ENCODE assay signal across 1 cellular context in genomic region chr7:133081605-133082389, GRCh38.
TF ChIP-seq lines count a peak whose summit lies in the region.

Gene CHCHD3 (minus strand): TSS chr7:133082090. CDS start chr7:133081937, 153 bp downstream.

TF ChIP-seq in K562, 482 proteins besides CTCF, POLR2A, EP300 and RAD21 (continued from another document and continues in another):
- TF ChIP-seq PREB (CRISPR knock-in tag; IDR thresholded peaks at IDR 0.05) (no peak), NR2C1 (IDR thresholded peaks at IDR 0.05) (peak; percentile 72), NR2C1 (tag; IDR thresholded peaks at IDR 0.05) (peak; percentile 78), CHCHD3 (CRISPR knock-in tag; IDR thresholded peaks at IDR 0.05) (peak; percentile 61; the same call in 1 of the 2 replicates), TAF7 (tag; IDR thresholded peaks at IDR 0.05) (peak; percentile 46; the same call in 1 of the 2 replicates), HLTF (IDR thresholded peaks at IDR 0.05) (peak; percentile 41; the same call in 1 of the 2 replicates), ZNF165 (CRISPR knock-in tag; IDR thresholded peaks at IDR 0.05; ENCODE audit: borderline replicate concordance) (peak; percentile 60; the same call in 1 of the 2 replicates), FOXA3 (CRISPR knock-in tag; conservative IDR thresholded peaks at IDR 0.05 in 1 of 2, IDR thresholded peaks at IDR 0.05 in 1 of 2) (peak in 1 of 2 experiments; percentile 72; a peak in 2 of 4 replicates), C11orf30 (IDR thresholded peaks at IDR 0.05; ENCODE audit: low read depth) (peak; percentile 66), ZNF696 (CRISPR knock-in tag; conservative IDR thresholded peaks at IDR 0.05) (no peak), ZNF639 (CRISPR knock-in tag; conservative IDR thresholded peaks at IDR 0.05 in 1 of 2, IDR thresholded peaks at IDR 0.05 in 1 of 2) (peak in 1 of 2 experiments; percentile 80; a peak in 2 of 4 replicates), E2F3 (CRISPR knock-in tag; IDR thresholded peaks at IDR 0.05) (peak; percentile 72; the same call in 1 of the 2 replicates), SREBF1 (IDR thresholded peaks at IDR 0.05; ENCODE audit: borderline replicate concordance, low read depth, low read length) (peak; percentile 27; the same call in 1 of the 2 replicates), WHSC1 (IDR thresholded peaks at IDR 0.05; ENCODE audit: low read length) (no peak), ZKSCAN1 (IDR thresholded peaks at IDR 0.05; ENCODE audit: low read depth, low read length) (no peak), ZNF75A (CRISPR knock-in tag; IDR thresholded peaks at IDR 0.05) (peak; percentile 55; the same call in 1 of the 2 replicates), KLF10 (CRISPR knock-in tag; IDR thresholded peaks at IDR 0.05) (no peak), EZH2 (IDR thresholded peaks at IDR 0.05; ENCODE audit: borderline replicate concordance, low read depth, low read length) (no peak), SRSF7 (optimal IDR thresholded peaks at IDR 0.05; ENCODE audit: low read depth, low read length) (no peak), RBM22 (IDR thresholded peaks at IDR 0.05; ENCODE audit: low read depth, low read length, poor library complexity, severe bottlenecking) (peak; percentile 98), CREM (IDR thresholded peaks at IDR 0.05; ENCODE audit: low read depth) (peak; percentile 93), RAD51 (IDR thresholded peaks at IDR 0.05; ENCODE audit: borderline replicate concordance, low read depth) (peak; percentile 95), E2F6 (IDR thresholded peaks at IDR 0.05; ENCODE audit: borderline replicate concordance in 1 of 2, extremely low read depth in 1 of 2, insufficient read depth in 1 of 2, insufficient read length in 1 of 2, low read depth in 1 of 2, low read length in 1 of 2, poor library complexity in 1 of 2, severe bottlenecking in 1 of 2) (peak; percentile 73 to 80), MCM3 (IDR thresholded peaks at IDR 0.05) (no peak), SMARCA5 (IDR thresholded peaks at IDR 0.05) (no peak), SRSF3 (IDR thresholded peaks at IDR 0.05; ENCODE audit: insufficient read depth, low read length) (no peak), NR4A1 (CRISPR knock-in tag; IDR thresholded peaks at IDR 0.05) (peak; percentile 65; the same call in 1 of the 2 replicates), NR4A1 (tag; IDR thresholded peaks at IDR 0.05) (no peak), NFYB (IDR thresholded peaks at IDR 0.05; ENCODE audit: extremely low read depth, insufficient read length) (peak; percentile 77), ZNF384 (IDR thresholded peaks at IDR 0.05; ENCODE audit: low read depth, low read length) (no peak), XRCC5 (IDR thresholded peaks at IDR 0.05; ENCODE audit: low read depth, low read length) (peak; percentile 51; the same call in 1 of the 2 replicates), PHF8 (IDR thresholded peaks at IDR 0.05; ENCODE audit: borderline replicate concordance, low read length) (peak; percentile 99), CBX3 (IDR thresholded peaks at IDR 0.05; ENCODE audit: borderline replicate concordance in 1 of 2, low read length in 2 of 2) (0 out of 3 replicates have a peak, but pooled peaks of 1 of the 2 experiments have one; percentile 5), HMGN3 (IDR thresholded peaks at IDR 0.05; ENCODE audit: borderline replicate concordance, extremely low read depth, insufficient read length, low read depth, low read length) (no peak), TSC22D4 (tag; IDR thresholded peaks at IDR 0.05) (no peak), NEUROD1 (IDR thresholded peaks at IDR 0.05; ENCODE audit: borderline replicate concordance, low read depth, low read length, partially characterized antibody) (peak; percentile 96), CGGBP1 (CRISPR knock-in tag; IDR thresholded peaks at IDR 0.05) (no peak), TSHZ1 (CRISPR knock-in tag; IDR thresholded peaks at IDR 0.05) (no peak), ZNF589 (CRISPR knock-in tag; IDR thresholded peaks at IDR 0.05; ENCODE audit: low read depth) (no peak), COPS2 (conservative IDR thresholded peaks at IDR 0.05) (no peak), ZSCAN29 (IDR thresholded peaks at IDR 0.05) (no peak), PRMT5 (CRISPR knock-in tag; IDR thresholded peaks at IDR 0.05) (no peak), NR1H2 (CRISPR knock-in tag; IDR thresholded peaks at IDR 0.05) (no peak), BRD9 (IDR thresholded peaks at IDR 0.05; ENCODE audit: low read depth, partially characterized antibody) (peak; percentile 16), MYBL2 (IDR thresholded peaks at IDR 0.05; ENCODE audit: low read depth) (no peak), MYBL2 (CRISPR knock-in tag; IDR thresholded peaks at IDR 0.05; ENCODE audit: borderline replicate concordance) (no peak), ZC3H11A (IDR thresholded peaks at IDR 0.05; ENCODE audit: low read depth, low read length) (0 out of 2 replicates have a peak, but pooled peaks have one; percentile 14), ZNF436 (CRISPR knock-in tag; IDR thresholded peaks at IDR 0.05) (0 out of 2 replicates have a peak, but pooled peaks have one; percentile 11), TCF3 (CRISPR knock-in tag; IDR thresholded peaks at IDR 0.05) (no peak), XRCC4 (IDR thresholded peaks at IDR 0.05; ENCODE audit: extremely low read depth, insufficient read depth, insufficient read length) (no peak), SREBF2 (CRISPR knock-in tag; IDR thresholded peaks at IDR 0.05) (no peak), SMARCC2 (IDR thresholded peaks at IDR 0.05; ENCODE audit: low read depth) (no peak), MXD1 (CRISPR knock-in tag; IDR thresholded peaks at IDR 0.05; ENCODE audit: borderline replicate concordance, poor library complexity, severe bottlenecking) (no peak), ZFP1 (CRISPR knock-in tag; IDR thresholded peaks at IDR 0.05) (0 out of 2 replicates have a peak, but pooled peaks have one; percentile 31), GTF3C2 (IDR thresholded peaks at IDR 0.05; ENCODE audit: borderline replicate concordance, extremely low read depth, insufficient read length) (no peak), MNT (conservative IDR thresholded peaks at IDR 0.05) (peak; percentile 77 to 92), GATAD2A (IDR thresholded peaks at IDR 0.05) (peak; percentile 92), ZNF707 (CRISPR knock-in tag; conservative IDR thresholded peaks at IDR 0.05) (no peak), ZNF232 (CRISPR knock-in tag; IDR thresholded peaks at IDR 0.05) (no peak), ETV1 (tag; conservative IDR thresholded peaks at IDR 0.05; ENCODE audit: low read depth) (peak; percentile 52)
- TF ChIP-seq, protein P1, sequence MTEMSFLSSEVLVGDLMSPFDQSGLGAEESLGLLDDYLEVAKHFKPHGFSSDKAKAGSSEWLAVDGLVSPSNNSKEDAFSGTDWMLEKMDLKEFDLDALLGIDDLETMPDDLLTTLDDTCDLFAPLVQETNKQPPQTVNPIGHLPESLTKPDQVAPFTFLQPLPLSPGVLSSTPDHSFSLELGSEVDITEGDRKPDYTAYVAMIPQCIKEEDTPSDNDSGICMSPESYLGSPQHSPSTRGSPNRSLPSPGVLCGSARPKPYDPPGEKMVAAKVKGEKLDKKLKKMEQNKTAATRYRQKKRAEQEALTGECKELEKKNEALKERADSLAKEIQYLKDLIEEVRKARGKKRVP (CRISPR knock-in tag; IDR thresholded peaks at IDR 0.05): 0 out of 2 replicates have a peak, but pooled peaks have one; percentile 38
